Comparison of ENCODE assay signal across 16 cellular contexts in genomic region chr16:1572664-1573063, GRCh38. TPM values are rescaled to one million over a fixed set of nuclear protein-coding genes. Genes with fewer than 3 reads are reported as not detected.
"Had no signal": no experiment of that assay in that cellular context is flagged by ENCODE, and none has a peak within 500 bp of the region (broad histone marks: within the 10 kb centered on the region; RNA-seq: fewer than 3 reads in every experiment).

No MANE protein-coding gene starts in this region.

- DNase-seq: activated CD4-positive, alpha-beta T cell treated with anti-CD3 and anti-CD28 coated beads, Interleukin-2, amount 50 U/mL, for 48 hours; activated CD8-positive, alpha-beta memory T cell treated with anti-CD3 and anti-CD28 coated beads, Interleukin-2, amount 10 ng/mL, durations not matched to agents 7 days and 5 days; activated effector memory CD4-positive, alpha-beta T cell treated with anti-CD3 and anti-CD28 coated beads, Interleukin-2, amount 50 U/mL, for 16 hours; activated T-cell treated with anti-CD3 and anti-CD28 coated beads, Interleukin-2, amount 50 U/mL, for 24 hours; adrenal gland; dorsolateral prefrontal cortex; endodermal cell; midbrain; pancreas; stimulated activated CD4-positive, alpha-beta T cell treated with anti-CD3 and anti-CD28 coated beads, Interleukin-2, amount 100 ng/mL, for 48 hours; stimulated activated naive CD4-positive, alpha-beta T cell; tibial artery had no signal

- ATAC-seq: activated CD8-positive, alpha-beta memory T cell treated with anti-CD3 and anti-CD28 coated beads, Interleukin-2, amount 10 ng/mL, durations not matched to agents 7 days and 5 days; gastroesophageal sphincter; pancreas had no signal

- FAIRE-seq: islet of Langerhans, pancreas, urothelium cell line had no signal

RNA-seq across cellular contexts. Expression of gene TMEM204, which starts 39.2 kb away (rescaled TPM):
- total RNA-seq: endodermal cell, epithelial cell of proximal tubule had no signal
